Comparison of ENCODE assay signal across 1 cellular context in the genomic region with DNA sequence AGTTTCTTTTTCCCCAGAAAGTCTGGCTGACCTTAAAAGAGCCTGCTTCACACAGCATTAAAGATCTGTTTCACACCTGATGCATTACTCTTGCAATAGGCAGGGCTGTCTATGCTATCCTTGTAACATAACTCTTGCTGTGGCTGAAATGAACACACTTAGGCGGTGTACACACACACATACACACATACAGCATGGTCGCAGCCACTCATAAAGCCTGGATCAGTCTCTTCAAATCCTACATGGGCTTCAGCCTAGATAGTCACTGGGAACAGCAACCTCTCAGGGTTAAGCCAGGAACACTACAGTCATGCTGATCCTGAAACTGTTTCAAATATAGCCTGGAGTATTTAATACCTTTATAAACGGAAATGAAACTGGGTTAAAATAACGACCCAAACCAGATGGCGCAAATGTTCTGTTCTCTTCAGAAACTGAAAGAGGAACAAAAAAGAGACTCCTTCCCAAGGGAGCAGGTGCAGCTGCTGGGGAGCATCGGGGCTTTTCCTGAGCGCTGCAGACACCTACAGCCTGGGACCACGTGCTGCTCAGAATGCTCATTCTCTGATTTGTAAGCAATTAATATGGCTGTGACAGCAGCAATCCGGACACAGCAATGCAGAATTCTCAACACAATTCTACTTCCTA.
TF ChIP-seq lines count a peak whose summit lies in the region.

No MANE protein-coding gene starts in this region.

TF ChIP-seq in GM12878, 131 proteins besides CTCF, POLR2A, EP300 and RAD21 (continued from another document):
- TF ChIP-seq, protein P1, sequence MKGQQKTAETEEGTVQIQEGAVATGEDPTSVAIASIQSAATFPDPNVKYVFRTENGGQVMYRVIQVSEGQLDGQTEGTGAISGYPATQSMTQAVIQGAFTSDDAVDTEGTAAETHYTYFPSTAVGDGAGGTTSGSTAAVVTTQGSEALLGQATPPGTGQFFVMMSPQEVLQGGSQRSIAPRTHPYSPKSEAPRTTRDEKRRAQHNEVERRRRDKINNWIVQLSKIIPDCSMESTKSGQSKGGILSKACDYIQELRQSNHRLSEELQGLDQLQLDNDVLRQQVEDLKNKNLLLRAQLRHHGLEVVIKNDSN (IDR thresholded peaks at IDR 0.05; ENCODE audit: borderline replicate concordance, extremely low read length, insufficient read depth, low read depth, low read length) = peak; percentile 79
- TF ChIP-seq, protein P2, sequence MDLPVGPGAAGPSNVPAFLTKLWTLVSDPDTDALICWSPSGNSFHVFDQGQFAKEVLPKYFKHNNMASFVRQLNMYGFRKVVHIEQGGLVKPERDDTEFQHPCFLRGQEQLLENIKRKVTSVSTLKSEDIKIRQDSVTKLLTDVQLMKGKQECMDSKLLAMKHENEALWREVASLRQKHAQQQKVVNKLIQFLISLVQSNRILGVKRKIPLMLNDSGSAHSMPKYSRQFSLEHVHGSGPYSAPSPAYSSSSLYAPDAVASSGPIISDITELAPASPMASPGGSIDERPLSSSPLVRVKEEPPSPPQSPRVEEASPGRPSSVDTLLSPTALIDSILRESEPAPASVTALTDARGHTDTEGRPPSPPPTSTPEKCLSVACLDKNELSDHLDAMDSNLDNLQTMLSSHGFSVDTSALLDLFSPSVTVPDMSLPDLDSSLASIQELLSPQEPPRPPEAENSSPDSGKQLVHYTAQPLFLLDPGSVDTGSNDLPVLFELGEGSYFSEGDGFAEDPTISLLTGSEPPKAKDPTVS (IDR thresholded peaks at IDR 0.05; ENCODE audit: low read depth, low read length) = no peak
- no peak for TF ChIP-seq HDAC6 (IDR thresholded peaks at IDR 0.05; ENCODE audit: unreplicated experiment)
- TF ChIP-seq CHD1 (IDR thresholded peaks at IDR 0.05; ENCODE audit: low read depth, low read length) = peak; percentile 30; the same call in 1 of the 2 replicates
- TF ChIP-seq MTA2 (IDR thresholded peaks at IDR 0.05; ENCODE audit: low read depth) = peak; percentile 99
- TF ChIP-seq, protein P3, sequence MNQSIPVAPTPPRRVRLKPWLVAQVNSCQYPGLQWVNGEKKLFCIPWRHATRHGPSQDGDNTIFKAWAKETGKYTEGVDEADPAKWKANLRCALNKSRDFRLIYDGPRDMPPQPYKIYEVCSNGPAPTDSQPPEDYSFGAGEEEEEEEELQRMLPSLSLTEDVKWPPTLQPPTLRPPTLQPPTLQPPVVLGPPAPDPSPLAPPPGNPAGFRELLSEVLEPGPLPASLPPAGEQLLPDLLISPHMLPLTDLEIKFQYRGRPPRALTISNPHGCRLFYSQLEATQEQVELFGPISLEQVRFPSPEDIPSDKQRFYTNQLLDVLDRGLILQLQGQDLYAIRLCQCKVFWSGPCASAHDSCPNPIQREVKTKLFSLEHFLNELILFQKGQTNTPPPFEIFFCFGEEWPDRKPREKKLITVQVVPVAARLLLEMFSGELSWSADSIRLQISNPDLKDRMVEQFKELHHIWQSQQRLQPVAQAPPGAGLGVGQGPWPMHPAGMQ (IDR thresholded peaks at IDR 0.05; ENCODE audit: borderline replicate concordance) = no peak
- no peak for TF ChIP-seq ZSCAN29 (IDR thresholded peaks at IDR 0.05)
- TF ChIP-seq SPI1 (IDR thresholded peaks at IDR 0.05; ENCODE audit: borderline replicate concordance, insufficient read depth, low read depth, low read length) = peak; percentile 91
- TF ChIP-seq BCL11A (IDR thresholded peaks at IDR 0.05; ENCODE audit: low read depth, low read length) = peak; percentile 99
- TF ChIP-seq RFX5 (IDR thresholded peaks at IDR 0.05; ENCODE audit: low read depth, low read length) = no peak
- TF ChIP-seq RELA (IDR thresholded peaks at IDR 0.05; ENCODE audit: borderline replicate concordance, partially characterized antibody) = peak; percentile 91
- TF ChIP-seq, protein P4, sequence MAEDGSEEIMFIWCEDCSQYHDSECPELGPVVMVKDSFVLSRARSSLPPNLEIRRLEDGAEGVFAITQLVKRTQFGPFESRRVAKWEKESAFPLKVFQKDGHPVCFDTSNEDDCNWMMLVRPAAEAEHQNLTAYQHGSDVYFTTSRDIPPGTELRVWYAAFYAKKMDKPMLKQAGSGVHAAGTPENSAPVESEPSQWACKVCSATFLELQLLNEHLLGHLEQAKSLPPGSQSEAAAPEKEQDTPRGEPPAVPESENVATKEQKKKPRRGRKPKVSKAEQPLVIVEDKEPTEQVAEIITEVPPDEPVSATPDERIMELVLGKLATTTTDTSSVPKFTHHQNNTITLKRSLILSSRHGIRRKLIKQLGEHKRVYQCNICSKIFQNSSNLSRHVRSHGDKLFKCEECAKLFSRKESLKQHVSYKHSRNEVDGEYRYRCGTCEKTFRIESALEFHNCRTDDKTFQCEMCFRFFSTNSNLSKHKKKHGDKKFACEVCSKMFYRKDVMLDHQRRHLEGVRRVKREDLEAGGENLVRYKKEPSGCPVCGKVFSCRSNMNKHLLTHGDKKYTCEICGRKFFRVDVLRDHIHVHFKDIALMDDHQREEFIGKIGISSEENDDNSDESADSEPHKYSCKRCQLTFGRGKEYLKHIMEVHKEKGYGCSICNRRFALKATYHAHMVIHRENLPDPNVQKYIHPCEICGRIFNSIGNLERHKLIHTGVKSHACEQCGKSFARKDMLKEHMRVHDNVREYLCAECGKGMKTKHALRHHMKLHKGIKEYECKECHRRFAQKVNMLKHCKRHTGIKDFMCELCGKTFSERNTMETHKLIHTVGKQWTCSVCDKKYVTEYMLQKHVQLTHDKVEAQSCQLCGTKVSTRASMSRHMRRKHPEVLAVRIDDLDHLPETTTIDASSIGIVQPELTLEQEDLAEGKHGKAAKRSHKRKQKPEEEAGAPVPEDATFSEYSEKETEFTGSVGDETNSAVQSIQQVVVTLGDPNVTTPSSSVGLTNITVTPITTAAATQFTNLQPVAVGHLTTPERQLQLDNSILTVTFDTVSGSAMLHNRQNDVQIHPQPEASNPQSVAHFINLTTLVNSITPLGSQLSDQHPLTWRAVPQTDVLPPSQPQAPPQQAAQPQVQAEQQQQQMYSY (CRISPR knock-in tag; IDR thresholded peaks at IDR 0.05) = no peak
- TF ChIP-seq NFXL1 (IDR thresholded peaks at IDR 0.05; ENCODE audit: borderline replicate concordance) = no peak
- TF ChIP-seq TBL1XR1 (IDR thresholded peaks at IDR 0.05; ENCODE audit: low read depth, low read length) = peak; percentile 99
- TF ChIP-seq ZNF384 (IDR thresholded peaks at IDR 0.05; ENCODE audit: borderline replicate concordance, low read depth, low read length) = no peak
- TF ChIP-seq, protein P5, sequence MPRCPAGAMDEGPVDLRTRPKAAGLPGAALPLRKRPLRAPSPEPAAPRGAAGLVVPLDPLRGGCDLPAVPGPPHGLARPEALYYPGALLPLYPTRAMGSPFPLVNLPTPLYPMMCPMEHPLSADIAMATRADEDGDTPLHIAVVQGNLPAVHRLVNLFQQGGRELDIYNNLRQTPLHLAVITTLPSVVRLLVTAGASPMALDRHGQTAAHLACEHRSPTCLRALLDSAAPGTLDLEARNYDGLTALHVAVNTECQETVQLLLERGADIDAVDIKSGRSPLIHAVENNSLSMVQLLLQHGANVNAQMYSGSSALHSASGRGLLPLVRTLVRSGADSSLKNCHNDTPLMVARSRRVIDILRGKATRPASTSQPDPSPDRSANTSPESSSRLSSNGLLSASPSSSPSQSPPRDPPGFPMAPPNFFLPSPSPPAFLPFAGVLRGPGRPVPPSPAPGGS (IDR thresholded peaks at IDR 0.05; ENCODE audit: borderline replicate concordance, insufficient read depth, low read depth, low read length, poor library complexity, severe bottlenecking) = peak; percentile 86
